In genomic region chr19:37317403-37318209, GRCh38 we compare ENCODE assay signal across 8 cellular contexts. TPM values are rescaled to one million over a fixed set of nuclear protein-coding genes. Genes with fewer than 3 reads are reported as not detected.
DNase-seq lines count a peak whose midpoint lies in the region; ATAC-seq and TF ChIP-seq lines count a peak whose summit lies in the region.

No MANE protein-coding gene starts in this region.

- ATAC-seq in HG03442 (IDR thresholded peaks at IDR 0.05; ENCODE audit: unreplicated experiment) = peak; percentile 93
- ATAC-seq in left colon = peak; percentile 97

- POLR2A ChIA-PET in BJ (lab: Charles Lee) = interaction anchor here (0.7 kb wide), 1 partner anchor 462 kb away, joined by 7 read pairs; no protein-coding TSS in a partner anchor

- peak overlapping the region; percentile 89 for H3K4me3 ChIP-seq in BJ (ENCODE audit: low read depth, low read length)
- peak overlapping the region; percentile 77 for H3K4me3 ChIP-seq in coronary artery

- no peaks in the 10 kb centered on the region for H3K27me3 ChIP-seq in BJ (ENCODE audit: control insufficient read depth, insufficient read depth, low read length)

- intact Hi-C loops in left colon (cut with DNase I, micrococcal nuclease) = no loop called here

- no peaks in the 10 kb centered on the region for H3K36me3 ChIP-seq in BJ (ENCODE audit: control insufficient read depth, insufficient read depth, low read length)

- CTCF ChIA-PET in BJ (lab: Yijun Ruan, JAX) = no interaction called here

- peak overlapping the region; percentile 82 to 89 for H3K27ac ChIP-seq in coronary artery

- DNase-seq in BJ (ENCODE audit: low read depth) (peak; percentile 98), GM19238 (ENCODE audit: insufficient read length, low spot score) (peak; percentile 79), NCI-H524 (lab: John Stamatoyannopoulos, UW) (peak; percentile 97 to 99), coronary artery (ENCODE audit: low spot score) (peak; percentile 98), left colon (peak; percentile 95 to 96)
- DNase-seq in activated CD4-positive, alpha-beta T cell treated with anti-CD3 and anti-CD28 coated beads for 48 hours = peak; percentile 93
- peak; percentile 92 for DNase-seq in stimulated activated CD4-positive, alpha-beta T cell treated with anti-CD3 and anti-CD28 coated beads, Interleukin-1b, Interleukin-23, amount 100 ng/mL, for 48 hours

- peak; percentile 59 for TF ChIP-seq CTCF in BJ (IDR thresholded peaks at IDR 0.05; ENCODE audit: insufficient read depth, low read depth, low read length)
- peak; percentile 28 for TF ChIP-seq CTCF in coronary artery (IDR thresholded peaks at IDR 0.05)

RNA-seq across cellular contexts. Expression of gene ZNF527, which starts 53.3 kb away (rescaled TPM):
- polyA plus RNA-seq in BJ (2011; rRNA removed) = 1.9 and 3.1 TPM in 2 replicates
- polyA minus RNA-seq in BJ (2011; rRNA and poly(A)+ RNA removed) = 2.0 and 4.2 TPM in 2 replicates
- total RNA-seq in left colon = 1 to 10 TPM; 3.9 to 5.3 TPM

Comparison
In these comparisons a context has a peak if more than half of its experiments do, and no peak if none do; other contexts are left out.
1. Peak in every context shown above with its lines: DNase-seq, ATAC-seq, H3K4me3 ChIP-seq and H3K27ac ChIP-seq.